ENCODE assay signal across 13 cellular contexts in the genomic region with DNA sequence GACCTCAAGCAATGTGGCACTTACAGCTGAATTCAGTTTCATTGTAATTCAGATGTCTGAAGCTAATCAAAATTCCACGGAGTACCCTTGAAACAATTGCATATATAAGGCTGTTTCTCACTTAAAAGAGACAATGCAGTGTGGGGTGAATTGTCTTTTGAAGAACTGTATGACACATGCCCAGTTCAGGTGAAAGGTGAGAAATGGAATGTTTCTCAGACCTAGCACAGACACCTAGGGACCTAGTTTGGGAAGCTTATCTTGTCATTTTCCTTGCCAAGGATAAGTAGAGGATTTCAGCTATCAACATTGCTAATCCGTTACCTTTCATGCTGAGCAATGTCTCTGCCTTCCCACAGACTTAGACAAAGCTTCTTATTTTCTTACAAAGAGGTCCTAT. TPM values are rescaled to one million over a fixed set of nuclear protein-coding genes. Genes with fewer than 3 reads are reported as not detected.
A peak's percentile ranks its signal among the peaks of the same experiment; 100 is the strongest.
DNase-seq lines count a peak whose midpoint lies in the region; ATAC-seq, FAIRE-seq and TF ChIP-seq lines count a peak whose summit lies in the region.
"Had no signal": no experiment of that assay in that cellular context is flagged by ENCODE, and none has a peak within 500 bp of the region (broad histone marks: within the 10 kb centered on the region; RNA-seq: fewer than 3 reads in every experiment).

No MANE protein-coding gene starts in this region.

- TF ChIP-seq CTCF in endodermal cell (conservative IDR thresholded peaks at IDR 0.05) = no peak
- TF ChIP-seq CTCF in psoas muscle (IDR thresholded peaks at IDR 0.05) = no peak

- DNase-seq in G401 (ENCODE audit: low spot score) = peak; percentile 38
- DNase-seq in NCI-H82 treated with DMSO at 0.1 percent for 48 hours (lab: John Stamatoyannopoulos, UW; ENCODE audit: unreplicated experiment) = peak; percentile 61
- DNase-seq in endodermal cell = peak; percentile 50
- DNase-seq in psoas muscle = no peak
- no peak for DNase-seq in occipital lobe (lab: John Stamatoyannopoulos, UW)
- no peak for DNase-seq in urothelium cell line (ENCODE audit: low spot score)
- DNase-seq: activated T-cell treated with anti-CD3 and anti-CD28 coated beads, Interleukin-2, amount 50 U/mL, for 1 hour; islet precursor cell; stimulated activated naive CD4-positive, alpha-beta T cell had no signal

- H3K9me3 Mint-ChIP-seq in endodermal cell = no peaks in the 10 kb centered on the region

- H3K4me3 Mint-ChIP-seq in endodermal cell = no peak overlapping the region

- in situ Hi-C loops in G401 (cut with HindIII; ENCODE audit: low sequenced_read_pairs) = loop anchor here (5.0 kb wide), 1 partner anchor 98 kb away; no protein-coding TSS in a partner anchor

- FAIRE-seq in urothelium cell line (lab: Jason Lieb, UNC) = no peak
- FAIRE-seq: RCC 7860, TTC549 had no signal

- peaks cover 80% of the 10 kb centered on the region for H3K27me3 ChIP-seq in endodermal cell (ENCODE audit: control insufficient read depth, insufficient read depth, low read length, poor library complexity, severe bottlenecking)
- no peaks in the 10 kb centered on the region for H3K27me3 ChIP-seq in psoas muscle (ENCODE audit: insufficient read depth in 3 of 3, low read length in 2 of 3)

- no peaks in the 10 kb centered on the region for H3K36me3 Mint-ChIP-seq in endodermal cell (ENCODE audit: low read depth)

- H3K27me3 Mint-ChIP-seq in endodermal cell (ENCODE audit: insufficient read depth) = peaks cover 72% of the 10 kb centered on the region

- H3K27ac Mint-ChIP-seq in endodermal cell = peak overlapping the region; percentile 8

- WGBS in endodermal cell (ENCODE audit: insufficient coverage in 1 of 2, insufficient read length in 1 of 2), 2 experiments = 7 to 25% methylated on average over 2 of the region's 2 CpGs
- 30 to 45% (median 41%) methylated on average over 2 of the region's 2 CpGs for WGBS in psoas muscle, 3 donors

- ATAC-seq in psoas muscle (no peak), GM18502 (IDR thresholded peaks at IDR 0.05; ENCODE audit: poor library complexity, unreplicated experiment) (no peak), HG02970 (IDR thresholded peaks at IDR 0.05; ENCODE audit: low FRiP score, unreplicated experiment) (no peak)

- H3K4me3 ChIP-seq in endodermal cell (ENCODE audit: low read length) (no peak overlapping the region), psoas muscle (peak overlapping the region; percentile 70)

- H3K27ac ChIP-seq in endodermal cell (ENCODE audit: low read depth, low read length) (no peak overlapping the region), psoas muscle (peak overlapping the region; percentile 94)

- H3K36me3 ChIP-seq in endodermal cell (ENCODE audit: control insufficient read depth, insufficient read depth, low read length) (no peaks in the 10 kb centered on the region), psoas muscle (ENCODE audit: insufficient read depth in 1 of 2, low read depth in 1 of 2) (peaks cover 0 to 11% of the 10 kb centered on the region in 2 donors)

- H3K4me1 Mint-ChIP-seq in endodermal cell = peaks cover 54% of the 10 kb centered on the region

- intact Hi-C loops in psoas muscle (cut with DNase I) = loop anchor here (5.0 to 10.0 kb wide), 2 partner anchors 137 to 140 kb away; no protein-coding TSS in a partner anchor

- H3K4me1 ChIP-seq in endodermal cell (ENCODE audit: control insufficient read depth, insufficient read depth, low read length) (peaks cover 10% of the 10 kb centered on the region), psoas muscle (peaks cover 63% of the 10 kb centered on the region)

- H3K9ac ChIP-seq in endodermal cell (ENCODE audit: extremely low read depth, low read length, poor library complexity, severe bottlenecking) = no peak overlapping the region

- H3K9me3 ChIP-seq in endodermal cell (ENCODE audit: control insufficient read depth, low read length) (no peaks in the 10 kb centered on the region), psoas muscle (no peaks in the 10 kb centered on the region)

RNA-seq across cellular contexts. Expression of gene MBNL1, which starts 36.3 kb away (rescaled TPM):
- 31.4 and 61.2 TPM in 2 replicates for total RNA-seq in G401 (2014; rRNA removed; shearing (Covaris generic))
- 1 to 10 TPM; 1.3 to 4.9 TPM for total RNA-seq in endodermal cell
- polyA plus RNA-seq in endodermal cell (2013, experiment 1 of 2) = 15.2 TPM
- 13.7 TPM for polyA plus RNA-seq in endodermal cell (2013, experiment 2 of 2)
- 100 to 1,000 TPM; 179 to 281 (median 242) TPM for total RNA-seq in psoas muscle
- polyA plus RNA-seq in psoas muscle = 100 to 1,000 TPM in 2 of 3 donors, 10 to 100 TPM in 1; 27.4 to 168 (median 108) TPM
- total RNA-seq in occipital lobe = 68.5 TPM

Comparison
In these comparisons a context has a peak if more than half of its experiments do, and no peak if none do; other contexts are left out.
1. DNase-seq: peak in G401 (single experiment), NCI-H82 treated with DMSO at 0.1 percent for 48 hours (single experiment) and endodermal cell (single experiment); none in psoas muscle (0 of 2), occipital lobe (single experiment) and urothelium cell line (single experiment).